ENCODE assay signal across 10 cellular contexts in genomic region chr3:9314796-9315195, GRCh38.
"Had no signal": no experiment of that assay in that cellular context is flagged by ENCODE, and none has a peak within 500 bp of the region (broad histone marks: within the 10 kb centered on the region; RNA-seq: fewer than 3 reads in every experiment).

No MANE protein-coding gene starts in this region.

- FAIRE-seq: colon, keratinocyte had no signal

- H3K36me3 ChIP-seq: gastrocnemius medialis, ovary, thyroid gland, uterus had no signal

- ATAC-seq: gastrocnemius medialis had no signal

- H3K4me3 ChIP-seq: gastrocnemius medialis, ovary, thyroid gland, uterus had no signal

- H3K9me3 ChIP-seq: gastrocnemius medialis, ovary, thyroid gland, uterus had no signal

- DNase-seq: activated B cell treated with CpG ODN at 0.5 μM for 24 hours; activated CD4-positive, alpha-beta T cell treated with anti-CD3 and anti-CD28 coated beads, Interleukin-2, amount 10 ng/mL, durations not matched to agents 24 days and 14 days; activated naive CD4-positive, alpha-beta T cell treated with anti-CD3 and anti-CD28 coated beads, Interleukin-2, amount 10 ng/mL, durations not matched to agents 7 days and 5 days; gastrocnemius medialis; mesendoderm; ovary; thyroid gland; uterus had no signal

- H3K27ac ChIP-seq: gastrocnemius medialis, ovary, thyroid gland, uterus had no signal

- H3K4me1 ChIP-seq: gastrocnemius medialis, uterus had no signal

- H3K27me3 ChIP-seq: gastrocnemius medialis, ovary, thyroid gland, uterus had no signal
